20 cellular contexts compared by ENCODE assay signal in genomic region chr10:4307784-4308364, GRCh38.
DNase-seq lines count a peak whose midpoint lies in the region; ATAC-seq and TF ChIP-seq lines count a peak whose summit lies in the region.
"Had no signal": no experiment of that assay in that cellular context is flagged by ENCODE, and none has a peak within 500 bp of the region (broad histone marks: within the 10 kb centered on the region; RNA-seq: fewer than 3 reads in every experiment).

No MANE protein-coding gene starts in this region.

- ATAC-seq in Right ventricle myocardium inferior (no peak), GM21423 (IDR thresholded peaks at IDR 0.05; ENCODE audit: unreplicated experiment) (no peak)
- ATAC-seq in activated CD8-positive, alpha-beta T cell treated with anti-CD3 and anti-CD28 coated beads, Interleukin-2, amount 10 ng/mL, durations not matched to agents 7 days and 5 days, result no peak
- ATAC-seq: HCT116 had no signal

- H3K14ac ChIP-seq in trophoblast cell (ENCODE audit: low read length), result no peak overlapping the region

- H3K36me3 ChIP-seq in cardiac muscle cell, result no peaks in the 10 kb centered on the region
- H3K36me3 ChIP-seq in left ventricle myocardium inferior, result no peaks in the 10 kb centered on the region
- H3K36me3 ChIP-seq in trophoblast cell (ENCODE audit: control insufficient read depth in 1 of 2, insufficient read depth in 2 of 2, low read length in 2 of 2), result no peaks in the 10 kb centered on the region
- H3K36me3 ChIP-seq in endodermal cell (ENCODE audit: control insufficient read depth, insufficient read depth, low read length), result no peaks in the 10 kb centered on the region

- H3K23ac ChIP-seq in trophoblast cell (ENCODE audit: low read length), result no peak overlapping the region

- POLR2A ChIA-PET in activated CD8-positive, alpha-beta T cell treated with anti-CD3 and anti-CD28 coated beads, Interleukin-2, amount 10 ng/mL, durations not matched to agents 7 days and 5 days (lab: Charles Lee), result no interaction called here

- intact Hi-C loops in Right ventricle myocardium inferior (cut with DNase I), result no loop called here
- intact Hi-C loops in left ventricle myocardium inferior (cut with micrococcal nuclease), result no loop called here

- H3K9ac ChIP-seq in trophoblast cell (ENCODE audit: low read length), result no peak overlapping the region
- no peak overlapping the region for H3K9ac ChIP-seq in endodermal cell (ENCODE audit: extremely low read depth, low read length, poor library complexity, severe bottlenecking)

- no peak overlapping the region for H2AFZ ChIP-seq in trophoblast cell (ENCODE audit: insufficient read depth, low read length, poor library complexity)

- no peaks in the 10 kb centered on the region for H3K36me3 Mint-ChIP-seq in endodermal cell (ENCODE audit: low read depth)
- no peaks in the 10 kb centered on the region for H3K36me3 Mint-ChIP-seq in activated CD8-positive, alpha-beta T cell treated with anti-CD3 and anti-CD28 coated beads, Interleukin-2, amount 10 ng/mL, durations not matched to agents 7 days and 5 days (ENCODE audit: low read depth)
- H3K36me3 Mint-ChIP-seq: CD14-positive monocyte had no signal

- peak overlapping the region; percentile 89 for H2AK5ac ChIP-seq in trophoblast cell (ENCODE audit: low read length)

- H2BK120ac ChIP-seq in trophoblast cell (ENCODE audit: insufficient read depth, low read length, poor library complexity), result no peak overlapping the region

- no peak overlapping the region for H3K18ac ChIP-seq in trophoblast cell (ENCODE audit: low read length)

- H3K4me2 ChIP-seq in trophoblast cell (ENCODE audit: low read length), result no peak overlapping the region

- WGBS in trophoblast cell (ENCODE audit: extremely low coverage, insufficient coverage, insufficient read length), result no CpG with 5 or more reads among the region's 3 CpGs
- WGBS in endodermal cell (ENCODE audit: insufficient coverage in 1 of 2, insufficient read length in 1 of 2), 2 experiments, result 57% methylated on average over 3 of the region's 3 CpGs; no CpG with 5 or more reads in 1 of the 2 experiments

- no peaks in the 10 kb centered on the region for H3K9me3 Mint-ChIP-seq in endodermal cell
- no peaks in the 10 kb centered on the region for H3K9me3 Mint-ChIP-seq in activated CD8-positive, alpha-beta T cell treated with anti-CD3 and anti-CD28 coated beads, Interleukin-2, amount 10 ng/mL, durations not matched to agents 7 days and 5 days (ENCODE audit: insufficient read depth)

- DNase-seq in cardiac muscle cell (ENCODE audit: low read depth in 1 of 2, low spot score in 1 of 2) (peak; percentile 44 to 47), Right ventricle myocardium inferior (ENCODE audit: missing footprints) (no peak), left ventricle myocardium inferior (peak; percentile 26), trophoblast cell (no peak), endodermal cell (no peak), HUDEP-2 (lab: John Stamatoyannopoulos, UW; ENCODE audit: unreplicated experiment in 76 of 76) (no peak)
- no peak for DNase-seq in activated CD8-positive, alpha-beta T cell treated with anti-CD3 and anti-CD28 coated beads, Interleukin-2, amount 10 ng/mL, durations not matched to agents 7 days and 5 days
- DNase-seq: DMS53, GF-D8, KG1, NCI-H1105, NCI-H2029 treated with DMSO at 0.1 percent for 48 hours, NCI-H226, NCI-H524, NCI-H774, SHP77 had no signal

- CTCF ChIA-PET in activated CD8-positive, alpha-beta T cell treated with anti-CD3 and anti-CD28 coated beads, Interleukin-2, amount 10 ng/mL, durations not matched to agents 7 days and 5 days (lab: Charles Lee), result no interaction called here

- H3K27ac Mint-ChIP-seq in endodermal cell, result no peak overlapping the region
- H3K27ac Mint-ChIP-seq in activated CD8-positive, alpha-beta T cell treated with anti-CD3 and anti-CD28 coated beads, Interleukin-2, amount 10 ng/mL, durations not matched to agents 7 days and 5 days, result no peak overlapping the region
- H3K27ac Mint-ChIP-seq: B cell had no signal

- no peak overlapping the region for H2BK12ac ChIP-seq in trophoblast cell (ENCODE audit: low read length)

- H3K27me3 ChIP-seq in cardiac muscle cell, result no peaks in the 10 kb centered on the region
- no peaks in the 10 kb centered on the region for H3K27me3 ChIP-seq in left ventricle myocardium inferior (ENCODE audit: low read depth)
- H3K27me3 ChIP-seq in trophoblast cell (ENCODE audit: insufficient read depth, low read length), result no peaks in the 10 kb centered on the region
- H3K27me3 ChIP-seq in endodermal cell (ENCODE audit: control insufficient read depth, insufficient read depth, low read length, poor library complexity, severe bottlenecking), result no peaks in the 10 kb centered on the region

- no peaks in the 10 kb centered on the region for H3K79me1 ChIP-seq in trophoblast cell (ENCODE audit: low read length)

- no peak overlapping the region for H2BK5ac ChIP-seq in trophoblast cell (ENCODE audit: low read depth, low read length, poor library complexity)

- no peak overlapping the region for H4K91ac ChIP-seq in trophoblast cell (ENCODE audit: low read depth, low read length)

- H3K4me3 Mint-ChIP-seq in endodermal cell, result no peak overlapping the region
- H3K4me3 Mint-ChIP-seq in activated CD8-positive, alpha-beta T cell treated with anti-CD3 and anti-CD28 coated beads, Interleukin-2, amount 10 ng/mL, durations not matched to agents 7 days and 5 days, result no peak overlapping the region
- H3K4me3 Mint-ChIP-seq: B cell, CD14-positive monocyte had no signal

- no peaks in the 10 kb centered on the region for H3K27me3 Mint-ChIP-seq in endodermal cell (ENCODE audit: insufficient read depth)
- peaks cover 18% of the 10 kb centered on the region for H3K27me3 Mint-ChIP-seq in activated CD8-positive, alpha-beta T cell treated with anti-CD3 and anti-CD28 coated beads, Interleukin-2, amount 10 ng/mL, durations not matched to agents 7 days and 5 days (ENCODE audit: low read depth)

- peaks cover 1% of the 10 kb centered on the region for H3K4me1 Mint-ChIP-seq in endodermal cell
- no peaks in the 10 kb centered on the region for H3K4me1 Mint-ChIP-seq in activated CD8-positive, alpha-beta T cell treated with anti-CD3 and anti-CD28 coated beads, Interleukin-2, amount 10 ng/mL, durations not matched to agents 7 days and 5 days (ENCODE audit: low read depth)
- H3K4me1 Mint-ChIP-seq: B cell, CD14-positive monocyte had no signal

- H4K8ac ChIP-seq in trophoblast cell (ENCODE audit: low read depth, low read length), result no peak overlapping the region

- H3K9me3 ChIP-seq in cardiac muscle cell (ENCODE audit: low read depth), result no peaks in the 10 kb centered on the region
- no peaks in the 10 kb centered on the region for H3K9me3 ChIP-seq in left ventricle myocardium inferior (replicated peaks)
- no peaks in the 10 kb centered on the region for H3K9me3 ChIP-seq in trophoblast cell (ENCODE audit: insufficient read depth, low read depth, low read length)
- H3K9me3 ChIP-seq in endodermal cell (ENCODE audit: control insufficient read depth, low read length), result no peaks in the 10 kb centered on the region

- no peak for TF ChIP-seq CTCF in cardiac muscle cell (IDR thresholded peaks at IDR 0.05; ENCODE audit: low read depth, low read length)
- TF ChIP-seq CTCF in left ventricle myocardium inferior (IDR thresholded peaks at IDR 0.05; ENCODE audit: borderline replicate concordance), result no peak
- no peak for TF ChIP-seq CTCF in endodermal cell (conservative IDR thresholded peaks at IDR 0.05)

- H4K12ac ChIP-seq in trophoblast cell (ENCODE audit: low read depth, low read length), result no peak overlapping the region

- H3K4me3 ChIP-seq in cardiac muscle cell (no peak overlapping the region), left ventricle myocardium inferior (no peak overlapping the region), trophoblast cell (ENCODE audit: low read depth, low read length) (no peak overlapping the region), endodermal cell (ENCODE audit: low read length) (no peak overlapping the region)

- no peaks in the 10 kb centered on the region for H3K79me2 ChIP-seq in trophoblast cell (ENCODE audit: control insufficient read depth, insufficient read depth, low read length, poor library complexity)

- no peak overlapping the region for H3K4ac ChIP-seq in trophoblast cell (ENCODE audit: low read depth, low read length)

- no peak overlapping the region for H3K27ac ChIP-seq in cardiac muscle cell
- H3K27ac ChIP-seq in left ventricle myocardium inferior (replicated peaks), result peak overlapping the region; percentile 37
- H3K27ac ChIP-seq in trophoblast cell (ENCODE audit: low read depth, low read length), result no peak overlapping the region
- H3K27ac ChIP-seq in endodermal cell (ENCODE audit: low read depth, low read length), result no peak overlapping the region

- H3K4me1 ChIP-seq in cardiac muscle cell (ENCODE audit: low read depth), result peaks cover 21% of the 10 kb centered on the region
- H3K4me1 ChIP-seq in left ventricle myocardium inferior, result peaks cover 30% of the 10 kb centered on the region
- H3K4me1 ChIP-seq in trophoblast cell (ENCODE audit: control insufficient read depth in 1 of 2, insufficient read depth in 2 of 2, low read length in 2 of 2), result no peaks in the 10 kb centered on the region
- no peaks in the 10 kb centered on the region for H3K4me1 ChIP-seq in endodermal cell (ENCODE audit: control insufficient read depth, insufficient read depth, low read length)

Comparison
In these comparisons a context has a peak if more than half of its experiments do, and no peak if none do; other contexts are left out.
1. DNase-seq: peak in cardiac muscle cell (2 of 2) and left ventricle myocardium inferior (single experiment); none in Right ventricle myocardium inferior (single experiment), trophoblast cell (0 of 2), endodermal cell (single experiment), activated CD8-positive, alpha-beta T cell treated with anti-CD3 and anti-CD28 coated beads, Interleukin-2, amount 10 ng/mL, durations not matched to agents 7 days and 5 days (single experiment) and HUDEP-2 (0 of 76).